ENCODE assay signal across 12 cellular contexts in the genomic region with DNA sequence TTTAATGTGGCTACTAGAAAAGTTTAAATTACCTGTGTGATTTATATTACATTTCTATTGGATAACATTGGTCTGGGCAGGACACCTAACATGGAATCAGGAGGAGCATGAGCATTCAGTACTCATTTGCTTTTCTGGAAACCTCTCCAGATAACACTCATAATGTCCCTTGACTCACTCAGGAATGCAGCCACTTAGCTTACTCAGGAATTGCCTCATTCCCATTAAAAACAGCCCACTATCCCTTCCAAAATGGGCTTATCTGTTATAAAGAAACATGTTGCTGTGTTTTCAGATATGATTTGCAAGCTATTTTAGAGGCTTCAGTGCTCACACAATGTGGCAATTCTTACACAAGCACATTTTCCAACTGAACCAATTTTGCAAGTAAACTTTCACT. TPM values are rescaled to one million over a fixed set of nuclear protein-coding genes. Genes with fewer than 3 reads are reported as not detected.
DNase-seq lines count a peak whose midpoint lies in the region; ATAC-seq and TF ChIP-seq lines count a peak whose summit lies in the region.
"Had no signal": no experiment of that assay in that cellular context is flagged by ENCODE, and none has a peak within 500 bp of the region (broad histone marks: within the 10 kb centered on the region; RNA-seq: fewer than 3 reads in every experiment).

No MANE protein-coding gene starts in this region.

- no peaks in the 10 kb centered on the region for H3K36me3 ChIP-seq in right lobe of liver
- H3K36me3 ChIP-seq in CD8-positive, alpha-beta T cell (ENCODE audit: insufficient read depth, low read length), result no peaks in the 10 kb centered on the region

- CTCF ChIA-PET in CD8-positive, alpha-beta T cell (lab: Charles Lee), result no interaction called here

- no peaks in the 10 kb centered on the region for H3K4me1 Mint-ChIP-seq in CD8-positive, alpha-beta T cell (ENCODE audit: low read depth)

- POLR2A ChIA-PET in CD8-positive, alpha-beta T cell (lab: Charles Lee), result no interaction called here

- no peak for TF ChIP-seq POLR2A in right lobe of liver (IDR thresholded peaks at IDR 0.05)

- TF ChIP-seq CTCF in coronary artery (IDR thresholded peaks at IDR 0.05) (no peak), right lobe of liver (IDR thresholded peaks at IDR 0.05) (no peak)
- TF ChIP-seq CTCF in CD8-positive, alpha-beta T cell (IDR thresholded peaks at IDR 0.05), result no peak

- no peaks in the 10 kb centered on the region for H3K27me3 Mint-ChIP-seq in CD8-positive, alpha-beta T cell (ENCODE audit: low read depth)

- intact Hi-C loops in Right ventricle myocardium inferior (cut with DNase I), result no loop called here
- intact Hi-C loops in cardiac septum (cut with DNase I), result no loop called here
- intact Hi-C loops in right lobe of liver (cut with DNase I), result no loop called here
- intact Hi-C loops in CD8-positive, alpha-beta T cell (cut with DNase I, micrococcal nuclease), result no loop called here

- H3K27ac ChIP-seq in coronary artery, result peak overlapping the region; percentile 83 to 92
- peak overlapping the region in 2 of 3 donors; percentile 59 to 66 for H3K27ac ChIP-seq in right lobe of liver
- no peak overlapping the region for H3K27ac ChIP-seq in CD8-positive, alpha-beta T cell (ENCODE audit: low read depth, low read length)

- no peak overlapping the region for H3K27ac Mint-ChIP-seq in CD8-positive, alpha-beta T cell

- peak; percentile 93 for ATAC-seq in Right ventricle myocardium inferior
- ATAC-seq in right lobe of liver, result peak; percentile 69 to 81 (median 74)
- ATAC-seq in CD8-positive, alpha-beta T cell, result no peak

- H3K4me3 ChIP-seq in coronary artery, result no peak overlapping the region
- no peak overlapping the region for H3K4me3 ChIP-seq in right lobe of liver
- H3K4me3 ChIP-seq in CD8-positive, alpha-beta T cell (ENCODE audit: low read depth, low read length), result no peak overlapping the region

- H3K27me3 ChIP-seq in right lobe of liver, result no peaks in the 10 kb centered on the region
- H3K27me3 ChIP-seq in CD8-positive, alpha-beta T cell (ENCODE audit: insufficient read depth, low read length), result no peaks in the 10 kb centered on the region

- H3K9me3 Mint-ChIP-seq in CD8-positive, alpha-beta T cell, result no peaks in the 10 kb centered on the region

- H3K9me3 ChIP-seq in right lobe of liver, result no peaks in the 10 kb centered on the region
- H3K9me3 ChIP-seq in CD8-positive, alpha-beta T cell (ENCODE audit: low read length), result no peaks in the 10 kb centered on the region

- DNase-seq in Right ventricle myocardium inferior (ENCODE audit: missing footprints), result no peak
- no peak for DNase-seq in cardiac septum (ENCODE audit: low spot score)
- DNase-seq in coronary artery (ENCODE audit: low spot score), result no peak
- no peak for DNase-seq in right lobe of liver
- no peak for DNase-seq in hypothalamus (lab: John Stamatoyannopoulos, UW)
- no peak for DNase-seq in CD8-positive, alpha-beta T cell
- DNase-seq in cerebellum (ENCODE audit: low spot score), result no peak
- no peak for DNase-seq in stimulated activated CD4-positive, alpha-beta T cell treated with anti-CD3 and anti-CD28 coated beads, Interleukin-2, amount 100 ng/mL, for 48 hours
- DNase-seq: activated CD4-positive, alpha-beta T cell treated with anti-CD3 and anti-CD28 coated beads, Interleukin-2, amount 50 U/mL, for 4 hours; C1 segment of cervical spinal cord; head of caudate nucleus; NCI-H1436 had no signal

- no peaks in the 10 kb centered on the region for H3K36me3 Mint-ChIP-seq in CD8-positive, alpha-beta T cell

- H3K4me3 Mint-ChIP-seq in CD8-positive, alpha-beta T cell, result no peak overlapping the region

- peaks cover 0 to 12% (median 5%) of the 10 kb centered on the region in 4 donors for H3K4me1 ChIP-seq in right lobe of liver
- H3K4me1 ChIP-seq in CD8-positive, alpha-beta T cell (ENCODE audit: insufficient read depth, low read length), result no peaks in the 10 kb centered on the region

RNA-seq across cellular contexts. Expression of a gene that starts 17.1 kb away (rescaled TPM):
- total RNA-seq in Right ventricle myocardium inferior, result 88.6 TPM
- total RNA-seq in cardiac septum, result 102 TPM
- 10 to 100 TPM; 27.3 to 66.0 (median 57.3) TPM for total RNA-seq in right lobe of liver
- 1 to 10 TPM; 5.1 to 5.9 TPM for total RNA-seq in CD8-positive, alpha-beta T cell
- total RNA-seq in cerebellum, result 14.4 TPM
